In genomic region chr22:25881353-25881752, GRCh38 we compare ENCODE assay signal across 36 cellular contexts.
"Had no signal": no experiment of that assay in that cellular context is flagged by ENCODE, and none has a peak within 500 bp of the region (broad histone marks: within the 10 kb centered on the region; RNA-seq: fewer than 3 reads in every experiment).

No MANE protein-coding gene starts in this region.

- H3K9me3 ChIP-seq: adrenal gland, body of pancreas, breast epithelium had no signal

- H3K36me3 Mint-ChIP-seq: activated CD4-positive, alpha-beta memory T cell treated with anti-CD3 and anti-CD28 coated beads for 36 hours; activated naive CD4-positive, alpha-beta T cell treated with anti-CD3 and anti-CD28 coated beads, Interleukin-2, amount 50 U/mL, for 72 hours; activated naive CD8-positive, alpha-beta T cell treated with anti-CD3 and anti-CD28 coated beads for 36 hours had no signal

- DNase-seq: activated B cell treated with CpG ODN at 0.5 μM for 24 hours; activated CD4-positive, alpha-beta memory T cell treated with anti-CD3 and anti-CD28 coated beads for 36 hours; activated CD4-positive, alpha-beta T cell treated with anti-CD3 and anti-CD28 coated beads for 4 hours; activated CD4-positive, alpha-beta T cell treated with anti-CD3 and anti-CD28 coated beads, Interleukin-2, amount 10 ng/mL, durations not matched to agents 24 days and 14 days; activated CD4-positive, alpha-beta T cell treated with anti-CD3 and anti-CD28 coated beads, Interleukin-2, amount 50 U/mL, for 1 hour; activated CD4-positive, alpha-beta T cell treated with anti-CD3 and anti-CD28 coated beads, Interleukin-2, amount 50 U/mL, for 4 hours; activated CD4-positive, CD25-positive, alpha-beta regulatory T cell treated with anti-CD3 and anti-CD28 coated beads, Interleukin-2, amount 50 U/mL, for 72 hours; activated CD8-positive, alpha-beta memory T cell treated with anti-CD3 and anti-CD28 coated beads, Interleukin-2, amount 50 U/mL, for 4 hours; activated CD8-positive, alpha-beta T cell treated with anti-CD3 and anti-CD28 coated beads for 36 hours; activated effector memory CD4-positive, alpha-beta T cell treated with anti-CD3 and anti-CD28 coated beads, Interleukin-2, amount 50 U/mL, for 16 hours; activated gamma-delta T cell treated with Interleukin-2 at 50 U/mL for 16 hours; activated naive CD4-positive, alpha-beta T cell; activated naive CD4-positive, alpha-beta T cell treated with anti-CD3 and anti-CD28 coated beads for 36 hours; activated naive CD4-positive, alpha-beta T cell treated with anti-CD3 and anti-CD28 coated beads, Interleukin-2, amount 50 U/mL, for 16 hours; activated naive CD8-positive, alpha-beta T cell treated with anti-CD3 and anti-CD28 coated beads for 36 hours; activated T-cell treated with anti-CD3 and anti-CD28 coated beads for 4 hours; activated T-cell treated with anti-CD3 and anti-CD28 coated beads, Interleukin-2, amount 50 U/mL, for 1 hour; activated T-cell treated with anti-CD3 and anti-CD28 coated beads, Interleukin-2, amount 50 U/mL, for 4 hours; activated T-cell treated with anti-CD3 and anti-CD28 coated beads, Interleukin-2, amount 50 U/mL, for 72 hours; adrenal gland; amniotic stem cell; aorta; body of pancreas; brain microvascular endothelial cell; central memory CD4-positive, alpha-beta T cell; T-helper 2 cell; T-helper 9 cell had no signal

- ATAC-seq: activated CD8-positive, alpha-beta T cell treated with anti-CD3 and anti-CD28 coated beads for 36 hours; activated naive CD4-positive, alpha-beta T cell treated with anti-CD3 and anti-CD28 coated beads, Interleukin-2, amount 50 U/mL, for 72 hours; activated T-cell treated with anti-CD3 and anti-CD28 coated beads, Interleukin-2, amount 50 U/mL, for 4 hours; activated T-cell treated with anti-CD3 and anti-CD28 coated beads, Interleukin-2, amount 50 U/mL, for 72 hours; activated T-helper 17 cell treated with anti-CD3 and anti-CD28 coated beads, Interleukin-2, amount 50 U/mL, for 72 hours; body of pancreas had no signal

- H3K36me3 ChIP-seq: adrenal gland, brain microvascular endothelial cell, breast epithelium had no signal

- H3K4me1 Mint-ChIP-seq: activated B cell treated with CpG ODN at 0.5 μM for 24 hours; activated CD4-positive, alpha-beta T cell treated with anti-CD3 and anti-CD28 coated beads, Interleukin-2, amount 10 ng/mL, durations not matched to agents 24 days and 14 days; activated naive CD8-positive, alpha-beta T cell treated with anti-CD3 and anti-CD28 coated beads for 36 hours; activated T-helper 17 cell treated with anti-CD3 and anti-CD28 coated beads, Interleukin-2, amount 50 U/mL, for 72 hours had no signal

- H3K27ac Mint-ChIP-seq: activated B cell treated with CpG ODN at 0.5 μM for 24 hours; activated CD4-positive, alpha-beta memory T cell treated with anti-CD3 and anti-CD28 coated beads for 36 hours; activated CD4-positive, alpha-beta T cell treated with anti-CD3 and anti-CD28 coated beads, Interleukin-2, amount 10 ng/mL, durations not matched to agents 24 days and 14 days; activated CD8-positive, alpha-beta T cell treated with anti-CD3 and anti-CD28 coated beads for 36 hours; activated naive CD4-positive, alpha-beta T cell treated with anti-CD3 and anti-CD28 coated beads for 36 hours; activated naive CD4-positive, alpha-beta T cell treated with anti-CD3 and anti-CD28 coated beads, Interleukin-2, amount 50 U/mL, for 72 hours; activated naive CD8-positive, alpha-beta T cell treated with anti-CD3 and anti-CD28 coated beads for 36 hours; activated T-cell treated with anti-CD3 and anti-CD28 coated beads, Interleukin-2, amount 50 U/mL, for 72 hours; activated T-helper 1 cell treated with anti-CD3 and anti-CD28 coated beads, Interleukin-12 subunit alpha, Interleukin-12 subunit beta, Interleukin-2, Interleukin-4 antibody, amounts not matched to agents 30 ng/mL and 10 ng/mL and 1 ng/mL, durations not matched to agents 14 hours and 24 hours and 36 hours; activated T-helper 17 cell treated with anti-CD3 and anti-CD28 coated beads, Interleukin-2, amount 50 U/mL, for 72 hours; T-helper 1 cell treated with Interleukin-12 subunit alpha and Interleukin-12 subunit beta and Interleukin-4 antibody, amounts not matched to agents 30 μg/mL and 1 μg/mL, for 36 hours; T-helper 2 cell treated with Interferon-gamma antibody and Interleukin-4, amounts not matched to agents 5 μg/mL and 100 μg/mL, for 36 hours had no signal

- H3K27ac ChIP-seq: adrenal gland, body of pancreas, brain microvascular endothelial cell, breast epithelium, VCaP had no signal

- H3K4me3 ChIP-seq: adrenal gland, body of pancreas, breast epithelium had no signal

- H3K9me3 Mint-ChIP-seq: activated B cell treated with CpG ODN at 0.5 μM for 24 hours; activated CD4-positive, alpha-beta memory T cell treated with anti-CD3 and anti-CD28 coated beads for 36 hours; activated CD4-positive, alpha-beta T cell treated with anti-CD3 and anti-CD28 coated beads, Interleukin-2, amount 10 ng/mL, durations not matched to agents 24 days and 14 days; activated CD8-positive, alpha-beta T cell treated with anti-CD3 and anti-CD28 coated beads for 36 hours; activated naive CD4-positive, alpha-beta T cell treated with anti-CD3 and anti-CD28 coated beads for 36 hours; activated naive CD4-positive, alpha-beta T cell treated with anti-CD3 and anti-CD28 coated beads, Interleukin-2, amount 50 U/mL, for 72 hours; activated naive CD8-positive, alpha-beta T cell treated with anti-CD3 and anti-CD28 coated beads for 36 hours; activated T-cell treated with anti-CD3 and anti-CD28 coated beads, Interleukin-2, amount 50 U/mL, for 4 hours; activated T-cell treated with anti-CD3 and anti-CD28 coated beads, Interleukin-2, amount 50 U/mL, for 72 hours; activated T-helper 1 cell treated with anti-CD3 and anti-CD28 coated beads, Interleukin-12 subunit alpha, Interleukin-12 subunit beta, Interleukin-2, Interleukin-4 antibody, amounts not matched to agents 30 ng/mL and 10 ng/mL and 1 ng/mL, durations not matched to agents 14 hours and 24 hours and 36 hours; activated T-helper 17 cell treated with anti-CD3 and anti-CD28 coated beads, Interleukin-2, amount 50 U/mL, for 72 hours; T-helper 1 cell treated with Interleukin-12 subunit alpha and Interleukin-12 subunit beta and Interleukin-4 antibody, amounts not matched to agents 30 μg/mL and 1 μg/mL, for 36 hours; T-helper 2 cell treated with Interferon-gamma antibody and Interleukin-4, amounts not matched to agents 5 μg/mL and 100 μg/mL, for 36 hours had no signal

- FAIRE-seq: astrocyte, TTC549 had no signal

- H3K27me3 ChIP-seq: adrenal gland, body of pancreas, brain microvascular endothelial cell had no signal

- H3K4me3 Mint-ChIP-seq: activated B cell treated with CpG ODN at 0.5 μM for 24 hours; activated CD4-positive, alpha-beta memory T cell treated with anti-CD3 and anti-CD28 coated beads for 36 hours; activated CD4-positive, alpha-beta T cell treated with anti-CD3 and anti-CD28 coated beads, Interleukin-2, amount 10 ng/mL, durations not matched to agents 24 days and 14 days; activated CD8-positive, alpha-beta T cell treated with anti-CD3 and anti-CD28 coated beads for 36 hours; activated naive CD4-positive, alpha-beta T cell treated with anti-CD3 and anti-CD28 coated beads for 36 hours; activated naive CD8-positive, alpha-beta T cell treated with anti-CD3 and anti-CD28 coated beads for 36 hours; activated T-cell treated with anti-CD3 and anti-CD28 coated beads, Interleukin-2, amount 50 U/mL, for 4 hours; activated T-cell treated with anti-CD3 and anti-CD28 coated beads, Interleukin-2, amount 50 U/mL, for 72 hours; activated T-helper 1 cell treated with anti-CD3 and anti-CD28 coated beads, Interleukin-12 subunit alpha, Interleukin-12 subunit beta, Interleukin-2, Interleukin-4 antibody, amounts not matched to agents 30 ng/mL and 10 ng/mL and 1 ng/mL, durations not matched to agents 14 hours and 24 hours and 36 hours; activated T-helper 17 cell treated with anti-CD3 and anti-CD28 coated beads, Interleukin-2, amount 50 U/mL, for 72 hours; T-helper 1 cell treated with Interleukin-12 subunit alpha and Interleukin-12 subunit beta and Interleukin-4 antibody, amounts not matched to agents 30 μg/mL and 1 μg/mL, for 36 hours; T-helper 2 cell treated with Interferon-gamma antibody and Interleukin-4, amounts not matched to agents 5 μg/mL and 100 μg/mL, for 36 hours had no signal
